15 cellular contexts compared by ENCODE assay signal in genomic region chr5:121572061-121572460, GRCh38.
DNase-seq lines count a peak whose midpoint lies in the region; ATAC-seq and TF ChIP-seq lines count a peak whose summit lies in the region.
"Had no signal": no experiment of that assay in that cellular context is flagged by ENCODE, and none has a peak within 500 bp of the region (broad histone marks: within the 10 kb centered on the region; RNA-seq: fewer than 3 reads in every experiment).

No MANE protein-coding gene starts in this region.

- no peak for ATAC-seq in HG02852 (IDR thresholded peaks at IDR 0.05; ENCODE audit: unreplicated experiment)
- ATAC-seq in omental fat pad (ENCODE audit: low FRiP score): no peak
- ATAC-seq: CD8-positive, alpha-beta T cell; GM12878 had no signal

- in situ Hi-C loops in astrocyte of the cerebellum (cut with HindIII; ENCODE audit: low sequenced_read_pairs): no loop called here

- no peak overlapping the region for H3K4me3 ChIP-seq in astrocyte of the cerebellum (ENCODE audit: low read depth, low read length)
- H3K4me3 ChIP-seq: BLaER1 treated with 17β-estradiol and CSF1 and Interleukin-3, amounts not matched to agents 10 nM and 100 nM; GM12878 had no signal

- no peak for TF ChIP-seq CTCF in astrocyte of the cerebellum (IDR thresholded peaks at IDR 0.05; ENCODE audit: low read depth, low read length, missing control alignments)
- no peak for TF ChIP-seq CTCF in omental fat pad (IDR thresholded peaks at IDR 0.05)

- peak; percentile 3 for DNase-seq in ELR (ENCODE audit: low read depth)
- peak; percentile 24 for DNase-seq in astrocyte of the cerebellum (ENCODE audit: low read depth)
- peak; percentile 13 for DNase-seq in fibroblast of peridontal ligament (ENCODE audit: extremely low read depth)
- peak; percentile 1 for DNase-seq in renal cortical epithelial cell (ENCODE audit: low read depth)
- DNase-seq in SW 1271 (lab: John Stamatoyannopoulos, UW): no peak
- DNase-seq in omental fat pad (ENCODE audit: low spot score): no peak
- no peak for DNase-seq in SKM-1 treated with dmso at 0.1 percent for 144 hours (lab: John Stamatoyannopoulos, UW; ENCODE audit: unreplicated experiment)
- DNase-seq: CD8-positive, alpha-beta T cell; COR-L47; DMS 273 treated with DMSO at 0.1 percent for 48 hours; DMS53; H9 had no signal

Comparison
In these comparisons a context has a peak if more than half of its experiments do, and no peak if none do; other contexts are left out.
1. DNase-seq: peak in ELR (single experiment), astrocyte of the cerebellum (single experiment), fibroblast of peridontal ligament (single experiment) and renal cortical epithelial cell (single experiment); none in SW 1271 (0 of 2), omental fat pad (single experiment) and SKM-1 treated with dmso at 0.1 percent for 144 hours (single experiment).